ENCODE assay signal across 20 cellular contexts in genomic region chr9:81648891-81649290, GRCh38. TPM values are rescaled to one million over a fixed set of nuclear protein-coding genes. Genes with fewer than 3 reads are reported as not detected.
DNase-seq lines count a peak whose midpoint lies in the region; ATAC-seq and TF ChIP-seq lines count a peak whose summit lies in the region.
"Had no signal": no experiment of that assay in that cellular context is flagged by ENCODE, and none has a peak within 500 bp of the region (broad histone marks: within the 10 kb centered on the region; RNA-seq: fewer than 3 reads in every experiment).

No MANE protein-coding gene starts in this region.

- H3K27me3 ChIP-seq in GM23338 (ENCODE audit: insufficient read depth), result no peaks in the 10 kb centered on the region
- no peaks in the 10 kb centered on the region for H3K27me3 ChIP-seq in IMR-90 (ENCODE audit: control insufficient read depth, insufficient read depth, low read length)
- no peaks in the 10 kb centered on the region for H3K27me3 ChIP-seq in ectodermal cell (ENCODE audit: control insufficient read depth, insufficient read depth, low read length, poor library complexity, severe bottlenecking)
- H3K27me3 ChIP-seq in neural progenitor cell, result no peaks in the 10 kb centered on the region
- H3K27me3 ChIP-seq in left ventricle myocardium inferior (ENCODE audit: low read depth), result no peaks in the 10 kb centered on the region
- H3K27me3 ChIP-seq: BLaER1 had no signal

- TF ChIP-seq CTCF in GM23338 (conservative IDR thresholded peaks at IDR 0.05; ENCODE audit: low read depth in 2 of 2), result no peak
- TF ChIP-seq CTCF in IMR-90 (conservative IDR thresholded peaks at IDR 0.05; ENCODE audit: low read depth, low read length), result no peak
- no peak for TF ChIP-seq CTCF in neural progenitor cell (IDR thresholded peaks at IDR 0.05)
- no peak for TF ChIP-seq CTCF in left ventricle myocardium inferior (IDR thresholded peaks at IDR 0.05; ENCODE audit: borderline replicate concordance)

- H3K79me2 ChIP-seq in GM23338 (replicated peaks; ENCODE audit: insufficient read depth) (peaks cover 99% of the 10 kb centered on the region), neural progenitor cell (ENCODE audit: low read depth) (peaks cover 66% of the 10 kb centered on the region)

- H3K4ac ChIP-seq in IMR-90 (ENCODE audit: low read depth, low read length), result no peak overlapping the region

- 0 out of 2 replicates have a peak, but pooled peaks cover 14% of the 10 kb centered on the region for H3F3A ChIP-seq in GM23338 (replicated peaks; ENCODE audit: low read depth)
- H3F3A ChIP-seq in neural progenitor cell (ENCODE audit: low read depth), result peaks cover 57% of the 10 kb centered on the region

- H2AK9ac ChIP-seq in IMR-90 (replicated peaks; ENCODE audit: low read depth, low read length, poor library complexity), result no peak overlapping the region

- peaks cover 55% of the 10 kb centered on the region for H3K36me3 Mint-ChIP-seq in GM23338 (ENCODE audit: low read depth)
- H3K36me3 Mint-ChIP-seq in neural progenitor cell, result peaks cover 16% of the 10 kb centered on the region
- H3K36me3 Mint-ChIP-seq: CD4-positive, CD25-positive, alpha-beta regulatory T cell had no signal

- H3K23ac ChIP-seq in IMR-90 (ENCODE audit: low read depth, low read length), result no peak overlapping the region

- H3K27ac Mint-ChIP-seq in GM23338, result peak overlapping the region; percentile 29
- peak overlapping the region; percentile 61 for H3K27ac Mint-ChIP-seq in neural progenitor cell
- H3K27ac Mint-ChIP-seq: CD4-positive, CD25-positive, alpha-beta regulatory T cell had no signal

- no peak overlapping the region for H3K27ac ChIP-seq in GM23338 (ENCODE audit: low read depth)
- H3K27ac ChIP-seq in IMR-90 (ENCODE audit: insufficient read depth, low read length), result no peak overlapping the region
- H3K27ac ChIP-seq in ectodermal cell (ENCODE audit: insufficient read depth, low read depth, low read length, poor library complexity, severe bottlenecking), result peak overlapping the region; percentile 83
- H3K27ac ChIP-seq in neural progenitor cell, result peak overlapping the region; percentile 72
- H3K27ac ChIP-seq in left ventricle myocardium inferior (replicated peaks), result no peak overlapping the region
- H3K27ac ChIP-seq: BLaER1, GM23248, KMS-11, RWPE1 had no signal

- no peak overlapping the region for H2BK120ac ChIP-seq in IMR-90 (ENCODE audit: low read depth, low read length)

- H3K4me3 ChIP-seq in GM23338 (no peak overlapping the region), IMR-90 (ENCODE audit: insufficient read depth, low read depth, low read length) (no peak overlapping the region), ectodermal cell (ENCODE audit: insufficient read depth, low read depth, low read length) (no peak overlapping the region), neural progenitor cell (peak overlapping the region; percentile 29), left ventricle myocardium inferior (no peak overlapping the region)
- H3K4me3 ChIP-seq: BLaER1, GM23248 had no signal

- H3K27me3 Mint-ChIP-seq in GM23338 (ENCODE audit: insufficient read depth, low read depth, poor library complexity) (peaks cover 4% of the 10 kb centered on the region), neural progenitor cell (ENCODE audit: insufficient read depth, low read depth) (no peaks in the 10 kb centered on the region)
- H3K27me3 Mint-ChIP-seq: CD4-positive, CD25-positive, alpha-beta regulatory T cell had no signal

- dilution Hi-C loops in IMR-90 (cut with HindIII; ENCODE audit: low sequenced_read_pairs, unreplicated experiment), result no loop called here

- POLR2A ChIA-PET in IMR-90 (lab: Charles Lee; ENCODE audit: unreplicated experiment), result no interaction called here

- no peak overlapping the region for H2BK5ac ChIP-seq in IMR-90 (ENCODE audit: low read depth, low read length, poor library complexity, severe bottlenecking)

- H3K4me2 ChIP-seq in GM23338 (0 out of 2 replicates have a peak overlapping the region, but pooled peaks have one; percentile 18), IMR-90 (ENCODE audit: low read depth, low read length) (no peak overlapping the region), neural progenitor cell (peak overlapping the region; percentile 72)
- H3K4me2 ChIP-seq: BLaER1, KMS-11, SK-N-SH had no signal

- no peak overlapping the region for H4K8ac ChIP-seq in IMR-90 (ENCODE audit: low read depth in 2 of 2, low read length in 2 of 2)

- H3K18ac ChIP-seq in IMR-90 (ENCODE audit: low read depth, low read length), result no peak overlapping the region

- no peaks in the 10 kb centered on the region for H3K9me3 Mint-ChIP-seq in GM23338
- H3K9me3 Mint-ChIP-seq in neural progenitor cell, result no peaks in the 10 kb centered on the region

- H4K20me1 ChIP-seq in GM23338 (replicated peaks; ENCODE audit: insufficient read depth), result peaks cover 45% of the 10 kb centered on the region
- peaks cover 4% of the 10 kb centered on the region; the same call in 1 of the 2 replicates for H4K20me1 ChIP-seq in IMR-90 (ENCODE audit: insufficient read depth, low read length)
- peaks cover 25% of the 10 kb centered on the region for H4K20me1 ChIP-seq in neural progenitor cell (ENCODE audit: low read depth)

- H3K36me3 ChIP-seq in GM23338 (ENCODE audit: insufficient read depth) (peaks cover 12% of the 10 kb centered on the region; the same call in 1 of the 2 replicates), IMR-90 (ENCODE audit: control insufficient read depth, insufficient read depth, low read length) (peaks cover 15% of the 10 kb centered on the region), ectodermal cell (ENCODE audit: control insufficient read depth, insufficient read depth, low read length) (no peaks in the 10 kb centered on the region), neural progenitor cell (no peaks in the 10 kb centered on the region), left ventricle myocardium inferior (peaks cover 22% of the 10 kb centered on the region)

- intact Hi-C loops in IMR-90 (cut with micrococcal nuclease) (no loop called here), left ventricle myocardium inferior (cut with micrococcal nuclease) (no loop called here)

- H3K9me3 ChIP-seq in IMR-90 (ENCODE audit: control insufficient read depth, insufficient read depth, low read length), result no peaks in the 10 kb centered on the region
- H3K9me3 ChIP-seq in ectodermal cell (ENCODE audit: control insufficient read depth, low read length), result no peaks in the 10 kb centered on the region
- no peaks in the 10 kb centered on the region for H3K9me3 ChIP-seq in neural progenitor cell (ENCODE audit: low read depth)
- H3K9me3 ChIP-seq in left ventricle myocardium inferior (replicated peaks), result no peaks in the 10 kb centered on the region
- H3K9me3 ChIP-seq: BLaER1, SK-N-SH had no signal

- H3K9me2 ChIP-seq in GM23338 (ENCODE audit: insufficient read depth), result no peaks in the 10 kb centered on the region
- H3K9me2 ChIP-seq: SK-N-SH had no signal

- TF ChIP-seq POLR2A in IMR-90 (IDR thresholded peaks at IDR 0.05; ENCODE audit: low read depth, low read length), result no peak

- no peak for TF ChIP-seq RAD21 in IMR-90 (IDR thresholded peaks at IDR 0.05; ENCODE audit: low read length)

- H2BK15ac ChIP-seq in IMR-90 (ENCODE audit: low read depth, low read length), result no peak overlapping the region

- H2AFZ ChIP-seq in GM23338 (no peak overlapping the region), IMR-90 (replicated peaks; ENCODE audit: low read length, poor library complexity) (no peak overlapping the region), neural progenitor cell (replicated peaks) (no peak overlapping the region)
- H2AFZ ChIP-seq: GM23248 had no signal

- H3K9ac ChIP-seq in IMR-90 (ENCODE audit: low read depth, low read length), result no peak overlapping the region
- H3K9ac ChIP-seq in neural progenitor cell, result no peak overlapping the region
- H3K9ac ChIP-seq: BLaER1, GM23248, KMS-11, SK-N-SH had no signal

- H3K4me3 Mint-ChIP-seq in GM23338, result no peak overlapping the region
- H3K4me3 Mint-ChIP-seq in neural progenitor cell, result peak overlapping the region; percentile 46
- H3K4me3 Mint-ChIP-seq: CD4-positive, CD25-positive, alpha-beta regulatory T cell had no signal

- peaks cover 73% of the 10 kb centered on the region for H3K4me1 Mint-ChIP-seq in GM23338
- H3K4me1 Mint-ChIP-seq in neural progenitor cell, result peaks cover 70% of the 10 kb centered on the region
- H3K4me1 Mint-ChIP-seq: CD4-positive, CD25-positive, alpha-beta regulatory T cell had no signal

- H3K14ac ChIP-seq in IMR-90 (replicated peaks; ENCODE audit: low read depth, low read length), result no peak overlapping the region

- no peak overlapping the region for H4K5ac ChIP-seq in IMR-90 (ENCODE audit: low read depth, low read length)

- no TSS peak for BruUV-seq in IMR-90 (replicated peaks; lab: Mats Ljungman, UMichigan)

- H3K79me1 ChIP-seq in IMR-90 (ENCODE audit: low read depth in 1 of 2, low read length in 2 of 2), result peaks cover 20 to 29% of the 10 kb centered on the region in 2 experiments

- H2BK20ac ChIP-seq in IMR-90 (ENCODE audit: low read depth, low read length), result no peak overlapping the region

- DNase-seq in GM23338 (ENCODE audit: low spot score) (no peak), IMR-90 (no peak), neural progenitor cell (ENCODE audit: low spot score) (no peak), KG1 (lab: John Stamatoyannopoulos, UW) (no peak), left ventricle myocardium inferior (no peak)
- DNase-seq: CD4-positive, CD25-positive, alpha-beta regulatory T cell; DND-41; GM23248; HCEC 1CT; MM.1S; NCI-H1694; NCI-H2029 treated with DMSO at 0.1 percent for 48 hours; NCI-H526 treated with DMSO at 0.1 percent for 48 hours; SK-N-SH; SW 1271 had no signal

- H4K91ac ChIP-seq in IMR-90 (ENCODE audit: insufficient read depth, low read depth, low read length), result no peak overlapping the region

- no peak for ATAC-seq in GM23338
- ATAC-seq in IMR-90 (ENCODE audit: low read depth), result no peak
- ATAC-seq in GM18498 (IDR thresholded peaks at IDR 0.05; ENCODE audit: unreplicated experiment), result no peak

- peaks cover 8% of the 10 kb centered on the region for H3K9me1 ChIP-seq in IMR-90 (ENCODE audit: insufficient read depth, low read length)

- in situ Hi-C loops in IMR-90 (cut with MboI; ENCODE audit: low sequenced_read_pairs), result no loop called here

- CTCF ChIA-PET in IMR-90 (lab: Yijun Ruan, JAX), result no interaction called here

- no CpG with 5 or more reads among the region's 2 CpGs for WGBS in IMR-90 (ENCODE audit: extremely low coverage in 2 of 2, insufficient read length in 1 of 2), 2 experiments
- 88 to 92% methylated on average over 1 to 2 of the region's 2 CpGs for WGBS in ectodermal cell, 2 experiments

- H2AK5ac ChIP-seq in IMR-90 (ENCODE audit: low read depth, low read length), result no peak overlapping the region

- H3K56ac ChIP-seq in IMR-90 (ENCODE audit: extremely low read depth, insufficient read depth, low read length), result no peak overlapping the region

- H3K4me1 ChIP-seq in GM23338 (ENCODE audit: insufficient read depth), result peaks cover 80% of the 10 kb centered on the region
- peaks cover 10% of the 10 kb centered on the region for H3K4me1 ChIP-seq in IMR-90 (ENCODE audit: control insufficient read depth, insufficient read depth, low read length)
- H3K4me1 ChIP-seq in ectodermal cell (ENCODE audit: control insufficient read depth, insufficient read depth, low read length), result peaks cover 65% of the 10 kb centered on the region
- H3K4me1 ChIP-seq in neural progenitor cell, result peaks cover 73% of the 10 kb centered on the region
- no peaks in the 10 kb centered on the region for H3K4me1 ChIP-seq in left ventricle myocardium inferior
- H3K4me1 ChIP-seq: BLaER1 had no signal

RNA-seq across cellular contexts. Expression of gene TLE1, which starts 40.5 kb away (rescaled TPM):
- total RNA-seq in GM23338 (2014; rRNA removed; shearing (Covaris generic)), result 125 and 132 TPM in 2 replicates
- 58.1 and 59.1 TPM in 2 replicates for polyA plus RNA-seq in GM23338 (2016; fragmentation: Nextera tagmentation; extraction: Ambion mirVana)
- 36.0 and 40.3 TPM in 2 replicates for total RNA-seq in IMR-90 (2012; rRNA removed)
- polyA plus RNA-seq in IMR-90 (2012; rRNA removed), result 51.0 and 52.9 TPM in 2 replicates
- polyA plus RNA-seq in IMR-90 (2012; cell fraction: cytosol; rRNA removed), result 34.1 and 43.9 TPM in 2 replicates
- 54.1 and 57.3 TPM in 2 replicates for polyA plus RNA-seq in IMR-90 (2012; cell fraction: nucleus; rRNA removed; ENCODE audit: low replicate concordance)
- 110 TPM for polyA plus RNA-seq in ectodermal cell (2013, experiment 1 of 4)
- 148 TPM for polyA plus RNA-seq in ectodermal cell (2013, experiment 2 of 4)
- polyA plus RNA-seq in ectodermal cell (2013, experiment 3 of 4), result 102 TPM
- polyA plus RNA-seq in ectodermal cell (2013, experiment 4 of 4), result 120 TPM
- 51.9 and 54.7 TPM in 2 replicates for total RNA-seq in neural progenitor cell (ENCODE audit: low replicate concordance)
- total RNA-seq in left ventricle myocardium inferior, result 8.5 TPM

Comparison
In these comparisons a context has a peak if more than half of its experiments do, and no peak if none do; other contexts are left out.
1. H3K27ac ChIP-seq: peak in ectodermal cell (single experiment) and neural progenitor cell (single experiment); none in GM23338 (single experiment), IMR-90 (single experiment) and left ventricle myocardium inferior (single experiment).